Comparison of ENCODE assay signal across 14 cellular contexts in the genomic region with DNA sequence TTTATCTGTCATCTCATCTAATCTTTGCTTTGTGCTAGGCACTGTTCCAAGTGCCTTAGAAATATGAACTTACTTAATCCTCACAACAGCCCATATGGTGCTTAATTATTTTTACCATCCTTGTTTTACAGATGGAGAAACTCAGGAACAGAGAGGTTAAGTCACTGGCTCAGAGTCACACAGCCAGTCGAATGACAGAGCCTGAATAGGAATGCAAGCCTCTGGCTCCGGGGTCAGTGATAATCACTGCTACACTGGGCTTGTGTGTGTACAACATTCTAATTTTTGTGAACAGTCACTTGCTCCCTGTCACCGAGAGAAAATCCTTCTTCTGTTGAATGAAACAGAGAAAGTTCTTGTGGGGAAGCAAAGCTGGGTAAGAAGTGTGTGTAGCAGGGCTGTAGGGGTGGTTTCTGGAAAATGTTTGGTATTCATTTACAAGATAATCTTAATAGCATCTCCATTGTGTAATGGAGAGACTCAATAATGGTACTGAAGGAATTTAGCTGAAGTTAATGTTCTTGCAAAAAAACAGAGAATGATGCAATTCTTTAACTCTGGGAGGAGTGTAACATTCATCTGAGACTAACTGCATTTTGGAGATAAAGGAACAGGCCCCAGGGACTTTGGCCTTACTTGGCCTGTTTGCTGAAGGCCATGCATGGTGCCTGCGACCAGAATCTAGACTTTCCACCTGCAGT.
DNase-seq lines count a peak whose midpoint lies in the region; ATAC-seq and TF ChIP-seq lines count a peak whose summit lies in the region.
"Had no signal": no experiment of that assay in that cellular context is flagged by ENCODE, and none has a peak within 500 bp of the region (broad histone marks: within the 10 kb centered on the region; RNA-seq: fewer than 3 reads in every experiment).

No MANE protein-coding gene starts in this region.

- no TSS peak for BruUV-seq in Caco-2 (replicated peaks; lab: Mats Ljungman, UMichigan)

- in situ Hi-C loops in astrocyte of the spinal cord (cut with HindIII; ENCODE audit: low sequenced_read_pairs) = no loop called here

- H3K9me3 ChIP-seq in Caco-2 = no peaks in the 10 kb centered on the region
- H3K9me3 ChIP-seq in left ventricle myocardium inferior (replicated peaks) = no peaks in the 10 kb centered on the region
- H3K9me3 ChIP-seq in sigmoid colon = no peaks in the 10 kb centered on the region
- H3K9me3 ChIP-seq in BE2C = no peaks in the 10 kb centered on the region
- H3K9me3 ChIP-seq: testis had no signal

- no peaks in the 10 kb centered on the region for H3K36me3 Mint-ChIP-seq in Caco-2 (ENCODE audit: insufficient read depth, unreplicated experiment)
- H3K36me3 Mint-ChIP-seq: CD8-positive, alpha-beta T cell had no signal

- H3K4me3 Mint-ChIP-seq in Caco-2 (ENCODE audit: unreplicated experiment) = peak overlapping the region; percentile 29
- H3K4me3 Mint-ChIP-seq: activated naive CD8-positive, alpha-beta T cell treated with anti-CD3 and anti-CD28 coated beads, Interleukin-2, amount 50 U/mL, for 24 hours; CD8-positive, alpha-beta T cell had no signal

- H3K36me3 ChIP-seq in Caco-2 (ENCODE audit: control insufficient read depth, insufficient read depth, low read length) (no peaks in the 10 kb centered on the region), left ventricle myocardium inferior (no peaks in the 10 kb centered on the region), sigmoid colon (no peaks in the 10 kb centered on the region), BE2C (no peaks in the 10 kb centered on the region)

- DNase-seq in Caco-2 = peak; percentile 79 to 84
- peak; percentile 57 for DNase-seq in astrocyte of the spinal cord (ENCODE audit: low read depth, low spot score)
- DNase-seq in left ventricle myocardium inferior = no peak
- DNase-seq in sigmoid colon = no peak
- no peak for DNase-seq in BE2C
- DNase-seq: activated naive CD8-positive, alpha-beta T cell treated with anti-CD3 and anti-CD28 coated beads, Interleukin-2, amount 50 U/mL, for 24 hours; CD8-positive, alpha-beta T cell; NCI-H2107; stimulated activated CD4-positive, alpha-beta T cell treated with anti-CD3 and anti-CD28 coated beads, Interleukin-4, amount 100 ng/mL, for 24 hours; testis had no signal

- H3K27me3 ChIP-seq in Caco-2 (replicated peaks; ENCODE audit: control insufficient read depth, insufficient read depth, low read length) = no peaks in the 10 kb centered on the region
- no peaks in the 10 kb centered on the region for H3K27me3 ChIP-seq in left ventricle myocardium inferior (ENCODE audit: low read depth)
- no peaks in the 10 kb centered on the region for H3K27me3 ChIP-seq in sigmoid colon
- no peaks in the 10 kb centered on the region for H3K27me3 ChIP-seq in BE2C
- H3K27me3 ChIP-seq: testis had no signal

- H3K4me1 Mint-ChIP-seq in Caco-2 (ENCODE audit: low read depth, unreplicated experiment) = peaks cover 35% of the 10 kb centered on the region

- TF ChIP-seq CTCF in Caco-2 (IDR thresholded peaks at IDR 0.05; ENCODE audit: insufficient read depth in 1 of 2, low read depth in 1 of 2, low read length in 1 of 2, severe bottlenecking in 1 of 2, unreplicated experiment in 1 of 2) (no peak), astrocyte of the spinal cord (IDR thresholded peaks at IDR 0.05; ENCODE audit: low read depth, low read length) (no peak), left ventricle myocardium inferior (IDR thresholded peaks at IDR 0.05; ENCODE audit: borderline replicate concordance) (no peak), sigmoid colon (IDR thresholded peaks at IDR 0.05) (no peak), BE2C (IDR thresholded peaks at IDR 0.05; ENCODE audit: low read depth, low read length) (no peak)

- peak overlapping the region; percentile 83 for H3K27ac Mint-ChIP-seq in Caco-2 (ENCODE audit: unreplicated experiment)
- H3K27ac Mint-ChIP-seq: activated naive CD8-positive, alpha-beta T cell treated with anti-CD3 and anti-CD28 coated beads, Interleukin-2, amount 50 U/mL, for 24 hours; CD8-positive, alpha-beta T cell had no signal

- intact Hi-C loops in Caco-2 (cut with micrococcal nuclease; ENCODE audit: unreplicated experiment) (loop anchor here (1.0 to 5.0 kb wide), 4 partner anchors 9 to 145 kb away; no protein-coding TSS in a partner anchor), left ventricle myocardium inferior (cut with micrococcal nuclease) (no loop called here), sigmoid colon (cut with DNase I) (loop anchor here (5.0 kb wide), 1 partner anchor 48 kb away; no protein-coding TSS in a partner anchor)

- 80 to 83% methylated on average over 4 of the region's 4 CpGs for WGBS in sigmoid colon, 2 donors

- no peaks in the 10 kb centered on the region for H3K27me3 Mint-ChIP-seq in Caco-2 (ENCODE audit: insufficient read depth, unreplicated experiment)
- H3K27me3 Mint-ChIP-seq: activated naive CD8-positive, alpha-beta T cell treated with anti-CD3 and anti-CD28 coated beads, Interleukin-2, amount 50 U/mL, for 24 hours had no signal

- TF ChIP-seq EP300 in sigmoid colon (IDR thresholded peaks at IDR 0.05) = no peak

- peaks cover 39% of the 10 kb centered on the region for H3K4me1 ChIP-seq in Caco-2
- peaks cover 21% of the 10 kb centered on the region for H3K4me1 ChIP-seq in left ventricle myocardium inferior
- H3K4me1 ChIP-seq in sigmoid colon = peaks cover 0 to 12% (median 2%) of the 10 kb centered on the region in 4 donors
- no peaks in the 10 kb centered on the region for H3K4me1 ChIP-seq in BE2C

- H3K4me3 ChIP-seq in Caco-2 (ENCODE audit: low read depth, low read length) (no peak overlapping the region), astrocyte of the spinal cord (ENCODE audit: low read depth, low read length) (no peak overlapping the region), left ventricle myocardium inferior (no peak overlapping the region), sigmoid colon (no peak overlapping the region), BE2C (ENCODE audit: low read depth, low read length) (no peak overlapping the region)
- H3K4me3 ChIP-seq: testis had no signal

- POLR2A ChIA-PET in Caco-2 (lab: Charles Lee) = interaction anchor here (1.3 to 2.7 kb wide), 5 partner anchors 12 to 798 kb away, joined by 3 to 24 read pairs (median 7); a partner anchor contains a TSS

- peak overlapping the region; percentile 73 for H3K27ac ChIP-seq in left ventricle myocardium inferior (replicated peaks)
- H3K27ac ChIP-seq in sigmoid colon = peak overlapping the region; percentile 47 to 58 (median 54)

- H3K9me3 Mint-ChIP-seq in Caco-2 (ENCODE audit: unreplicated experiment) = peaks cover 12% of the 10 kb centered on the region
- H3K9me3 Mint-ChIP-seq: activated naive CD8-positive, alpha-beta T cell treated with anti-CD3 and anti-CD28 coated beads, Interleukin-2, amount 50 U/mL, for 24 hours; CD8-positive, alpha-beta T cell had no signal

- CTCF ChIA-PET in Caco-2 (lab: Charles Lee) = interaction anchor here (0.5 to 1.1 kb wide), 3 partner anchors 54 to 126 kb away, joined by 3 to 4 read pairs (median 3); no protein-coding TSS in a partner anchor

- no peak for TF ChIP-seq POLR2A in sigmoid colon (IDR thresholded peaks at IDR 0.05)

- ATAC-seq in HG03442 (IDR thresholded peaks at IDR 0.05; ENCODE audit: unreplicated experiment) = no peak
- ATAC-seq in HG03565 (IDR thresholded peaks at IDR 0.05; ENCODE audit: unreplicated experiment) = no peak
- no peak for ATAC-seq in HG02763 (IDR thresholded peaks at IDR 0.05; ENCODE audit: unreplicated experiment)
- ATAC-seq: activated naive CD8-positive, alpha-beta T cell treated with anti-CD3 and anti-CD28 coated beads, Interleukin-2, amount 50 U/mL, for 24 hours; CD8-positive, alpha-beta T cell; HCT116 had no signal

Comparison
In these comparisons a context has a peak if more than half of its experiments do, and no peak if none do; other contexts are left out.
1. DNase-seq: peak in Caco-2 (2 of 2) and astrocyte of the spinal cord (single experiment); none in left ventricle myocardium inferior (single experiment), sigmoid colon (single experiment) and BE2C (single experiment).